ENCODE assay signal across 1 cellular context in the genomic region with DNA sequence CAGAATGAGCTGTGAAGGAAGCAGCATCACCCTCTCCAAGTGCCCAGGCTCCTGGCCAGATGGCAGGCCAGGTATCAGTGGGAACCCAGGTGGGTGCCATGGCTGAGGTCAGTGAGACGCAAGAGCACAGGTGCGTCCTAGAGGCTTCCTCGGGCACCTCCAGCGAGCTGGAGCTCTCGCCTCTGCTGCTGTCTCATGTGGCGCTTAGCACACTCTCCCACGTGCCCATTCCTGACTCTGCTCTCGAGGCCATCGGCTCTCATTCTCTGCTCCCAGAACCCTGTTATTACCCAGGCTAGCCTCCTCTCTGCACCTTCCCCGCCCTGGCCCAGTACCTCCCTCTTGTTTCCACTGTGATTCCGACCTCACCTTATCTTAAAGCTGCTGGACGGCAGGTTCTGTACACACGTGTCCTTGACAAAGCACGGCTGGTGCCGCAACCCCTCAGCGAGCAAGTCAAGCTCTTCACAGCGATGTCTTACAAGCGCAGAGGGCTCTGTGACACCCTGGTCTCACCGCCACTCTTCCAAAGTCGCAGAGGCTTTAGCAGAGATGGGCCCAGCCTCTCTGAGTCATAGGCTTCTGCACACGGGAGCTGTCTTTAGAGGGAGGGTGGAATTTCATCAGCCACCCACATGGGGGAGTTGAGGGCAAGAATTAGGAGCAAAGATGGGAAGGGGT.
TF ChIP-seq lines count a peak whose summit lies in the region.

No MANE protein-coding gene starts in this region.

TF ChIP-seq in WTC11, 78 proteins besides CTCF, POLR2A, EP300 and RAD21 (continued from another document):
- TF ChIP-seq, protein P1, sequence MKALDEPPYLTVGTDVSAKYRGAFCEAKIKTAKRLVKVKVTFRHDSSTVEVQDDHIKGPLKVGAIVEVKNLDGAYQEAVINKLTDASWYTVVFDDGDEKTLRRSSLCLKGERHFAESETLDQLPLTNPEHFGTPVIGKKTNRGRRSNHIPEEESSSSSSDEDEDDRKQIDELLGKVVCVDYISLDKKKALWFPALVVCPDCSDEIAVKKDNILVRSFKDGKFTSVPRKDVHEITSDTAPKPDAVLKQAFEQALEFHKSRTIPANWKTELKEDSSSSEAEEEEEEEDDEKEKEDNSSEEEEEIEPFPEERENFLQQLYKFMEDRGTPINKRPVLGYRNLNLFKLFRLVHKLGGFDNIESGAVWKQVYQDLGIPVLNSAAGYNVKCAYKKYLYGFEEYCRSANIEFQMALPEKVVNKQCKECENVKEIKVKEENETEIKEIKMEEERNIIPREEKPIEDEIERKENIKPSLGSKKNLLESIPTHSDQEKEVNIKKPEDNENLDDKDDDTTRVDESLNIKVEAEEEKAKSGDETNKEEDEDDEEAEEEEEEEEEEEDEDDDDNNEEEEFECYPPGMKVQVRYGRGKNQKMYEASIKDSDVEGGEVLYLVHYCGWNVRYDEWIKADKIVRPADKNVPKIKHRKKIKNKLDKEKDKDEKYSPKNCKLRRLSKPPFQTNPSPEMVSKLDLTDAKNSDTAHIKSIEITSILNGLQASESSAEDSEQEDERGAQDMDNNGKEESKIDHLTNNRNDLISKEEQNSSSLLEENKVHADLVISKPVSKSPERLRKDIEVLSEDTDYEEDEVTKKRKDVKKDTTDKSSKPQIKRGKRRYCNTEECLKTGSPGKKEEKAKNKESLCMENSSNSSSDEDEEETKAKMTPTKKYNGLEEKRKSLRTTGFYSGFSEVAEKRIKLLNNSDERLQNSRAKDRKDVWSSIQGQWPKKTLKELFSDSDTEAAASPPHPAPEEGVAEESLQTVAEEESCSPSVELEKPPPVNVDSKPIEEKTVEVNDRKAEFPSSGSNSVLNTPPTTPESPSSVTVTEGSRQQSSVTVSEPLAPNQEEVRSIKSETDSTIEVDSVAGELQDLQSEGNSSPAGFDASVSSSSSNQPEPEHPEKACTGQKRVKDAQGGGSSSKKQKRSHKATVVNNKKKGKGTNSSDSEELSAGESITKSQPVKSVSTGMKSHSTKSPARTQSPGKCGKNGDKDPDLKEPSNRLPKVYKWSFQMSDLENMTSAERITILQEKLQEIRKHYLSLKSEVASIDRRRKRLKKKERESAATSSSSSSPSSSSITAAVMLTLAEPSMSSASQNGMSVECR (CRISPR knock-in tag; IDR thresholded peaks at IDR 0.05; ENCODE audit: borderline replicate concordance) = no peak
- TF ChIP-seq, protein P2, sequence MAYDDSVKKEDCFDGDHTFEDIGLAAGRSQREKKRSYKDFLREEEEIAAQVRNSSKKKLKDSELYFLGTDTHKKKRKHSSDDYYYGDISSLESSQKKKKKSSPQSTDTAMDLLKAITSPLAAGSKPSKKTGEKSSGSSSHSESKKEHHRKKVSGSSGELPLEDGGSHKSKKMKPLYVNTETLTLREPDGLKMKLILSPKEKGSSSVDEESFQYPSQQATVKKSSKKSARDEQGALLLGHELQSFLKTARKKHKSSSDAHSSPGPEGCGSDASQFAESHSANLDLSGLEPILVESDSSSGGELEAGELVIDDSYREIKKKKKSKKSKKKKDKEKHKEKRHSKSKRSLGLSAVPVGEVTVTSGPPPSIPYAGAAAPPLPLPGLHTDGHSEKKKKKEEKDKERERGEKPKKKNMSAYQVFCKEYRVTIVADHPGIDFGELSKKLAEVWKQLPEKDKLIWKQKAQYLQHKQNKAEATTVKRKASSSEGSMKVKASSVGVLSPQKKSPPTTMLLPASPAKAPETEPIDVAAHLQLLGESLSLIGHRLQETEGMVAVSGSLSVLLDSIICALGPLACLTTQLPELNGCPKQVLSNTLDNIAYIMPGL (CRISPR knock-in tag; IDR thresholded peaks at IDR 0.05) = no peak
- no peak for TF ChIP-seq HMGA2 (CRISPR knock-in tag; IDR thresholded peaks at IDR 0.05)
- TF ChIP-seq, protein P3, sequence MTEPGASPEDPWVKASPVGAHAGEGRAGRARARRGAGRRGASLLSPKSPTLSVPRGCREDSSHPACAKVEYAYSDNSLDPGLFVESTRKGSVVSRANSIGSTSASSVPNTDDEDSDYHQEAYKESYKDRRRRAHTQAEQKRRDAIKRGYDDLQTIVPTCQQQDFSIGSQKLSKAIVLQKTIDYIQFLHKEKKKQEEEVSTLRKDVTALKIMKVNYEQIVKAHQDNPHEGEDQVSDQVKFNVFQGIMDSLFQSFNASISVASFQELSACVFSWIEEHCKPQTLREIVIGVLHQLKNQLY (CRISPR knock-in tag; IDR thresholded peaks at IDR 0.05) = no peak
- TF ChIP-seq, protein P4, sequence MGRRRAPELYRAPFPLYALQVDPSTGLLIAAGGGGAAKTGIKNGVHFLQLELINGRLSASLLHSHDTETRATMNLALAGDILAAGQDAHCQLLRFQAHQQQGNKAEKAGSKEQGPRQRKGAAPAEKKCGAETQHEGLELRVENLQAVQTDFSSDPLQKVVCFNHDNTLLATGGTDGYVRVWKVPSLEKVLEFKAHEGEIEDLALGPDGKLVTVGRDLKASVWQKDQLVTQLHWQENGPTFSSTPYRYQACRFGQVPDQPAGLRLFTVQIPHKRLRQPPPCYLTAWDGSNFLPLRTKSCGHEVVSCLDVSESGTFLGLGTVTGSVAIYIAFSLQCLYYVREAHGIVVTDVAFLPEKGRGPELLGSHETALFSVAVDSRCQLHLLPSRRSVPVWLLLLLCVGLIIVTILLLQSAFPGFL (CRISPR knock-in tag; IDR thresholded peaks at IDR 0.05; ENCODE audit: borderline replicate concordance) = no peak
- TF ChIP-seq FOXJ3 (CRISPR knock-in tag; IDR thresholded peaks at IDR 0.05; ENCODE audit: borderline replicate concordance) = no peak
- no peak for TF ChIP-seq RORB (CRISPR knock-in tag; IDR thresholded peaks at IDR 0.05)
- no peak for TF ChIP-seq ZNF671 (CRISPR knock-in tag; IDR thresholded peaks at IDR 0.05)
- TF ChIP-seq, protein P5, sequence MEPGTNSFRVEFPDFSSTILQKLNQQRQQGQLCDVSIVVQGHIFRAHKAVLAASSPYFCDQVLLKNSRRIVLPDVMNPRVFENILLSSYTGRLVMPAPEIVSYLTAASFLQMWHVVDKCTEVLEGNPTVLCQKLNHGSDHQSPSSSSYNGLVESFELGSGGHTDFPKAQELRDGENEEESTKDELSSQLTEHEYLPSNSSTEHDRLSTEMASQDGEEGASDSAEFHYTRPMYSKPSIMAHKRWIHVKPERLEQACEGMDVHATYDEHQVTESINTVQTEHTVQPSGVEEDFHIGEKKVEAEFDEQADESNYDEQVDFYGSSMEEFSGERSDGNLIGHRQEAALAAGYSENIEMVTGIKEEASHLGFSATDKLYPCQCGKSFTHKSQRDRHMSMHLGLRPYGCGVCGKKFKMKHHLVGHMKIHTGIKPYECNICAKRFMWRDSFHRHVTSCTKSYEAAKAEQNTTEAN (CRISPR knock-in tag; IDR thresholded peaks at IDR 0.05) = no peak
TF ChIP-seq in WTC11: peak in this region for 0.
